Comparison of ENCODE assay signal across 21 cellular contexts in genomic region chr16:73189132-73189531, GRCh38.
DNase-seq lines count a peak whose midpoint lies in the region; ATAC-seq, FAIRE-seq and TF ChIP-seq lines count a peak whose summit lies in the region.
"Had no signal": no experiment of that assay in that cellular context is flagged by ENCODE, and none has a peak within 500 bp of the region (broad histone marks: within the 10 kb centered on the region; RNA-seq: fewer than 3 reads in every experiment).

No MANE protein-coding gene starts in this region.

- no peak overlapping the region for H3K4me3 Mint-ChIP-seq in neural crest cell
- H3K4me3 Mint-ChIP-seq: B cell; CD4-positive, CD25-positive, alpha-beta regulatory T cell; CD8-positive, alpha-beta T cell had no signal

- H3K27ac Mint-ChIP-seq in neural crest cell (ENCODE audit: unreplicated experiment): peak overlapping the region; percentile 14
- H3K27ac Mint-ChIP-seq: B cell; CD4-positive, CD25-positive, alpha-beta regulatory T cell; CD8-positive, alpha-beta T cell had no signal

- CTCF ChIA-PET in A549 (lab: Yijun Ruan, JAX): no interaction called here
- CTCF ChIA-PET in K562 (lab: Yijun Ruan, JAX; ENCODE audit: low intra/inter-chr PET ratio): no interaction called here

- peaks cover 0 to 8% of the 10 kb centered on the region in 2 experiments; a peak in 2 of 5 replicates for H3K27me3 ChIP-seq in K562 (ENCODE audit: control insufficient read depth in 2 of 2, insufficient read depth in 2 of 2, low read length in 2 of 2)
- H3K27me3 ChIP-seq: BLaER1 had no signal

- H3K36me3 Mint-ChIP-seq in neural crest cell (ENCODE audit: low read depth): no peaks in the 10 kb centered on the region
- H3K36me3 Mint-ChIP-seq: CD4-positive, CD25-positive, alpha-beta regulatory T cell; CD8-positive, alpha-beta T cell had no signal

- no peaks in the 10 kb centered on the region for H3K9me3 ChIP-seq in A549
- no peaks in the 10 kb centered on the region for H3K9me3 ChIP-seq in K562 (replicated peaks; ENCODE audit: control insufficient read depth, insufficient read depth, low read depth, low read length)

- TF ChIP-seq RAD21 in A549 (conservative IDR thresholded peaks at IDR 0.05 in 1 of 2, IDR thresholded peaks at IDR 0.05 in 1 of 2): no peak
- no peak for TF ChIP-seq RAD21 in K562 (CRISPR knock-in tag; conservative IDR thresholded peaks at IDR 0.05 in 1 of 2, IDR thresholded peaks at IDR 0.05 in 1 of 2)

- no peak overlapping the region for H2AFZ ChIP-seq in K562 (ENCODE audit: low read depth, low read length)
- H2AFZ ChIP-seq: GM23248 had no signal

- POLR2A ChIA-PET in A549 (lab: Yijun Ruan, JAX) (no interaction called here), K562 (lab: Yijun Ruan, JAX) (no interaction called here)

- TF ChIP-seq CTCF in A549 (IDR thresholded peaks at IDR 0.05) (no peak), K562 (IDR thresholded peaks at IDR 0.05 in 2 of 3, conservative IDR thresholded peaks at IDR 0.05 in 1 of 3; ENCODE audit: insufficient read depth in 2 of 3, low read depth in 1 of 3, low read length in 3 of 3) (no peak), neural crest cell (conservative IDR thresholded peaks at IDR 0.05) (no peak)

- no TSS peak for BruUV-seq in K562 (replicated peaks; lab: Mats Ljungman, UMichigan)

- H3K79me2 ChIP-seq in K562 (ENCODE audit: control insufficient read depth, insufficient read depth, low read length): no peaks in the 10 kb centered on the region

- H3K9me3 Mint-ChIP-seq in neural crest cell: no peaks in the 10 kb centered on the region
- H3K9me3 Mint-ChIP-seq: CD8-positive, alpha-beta T cell had no signal

- H3K36me3 ChIP-seq in K562 (ENCODE audit: control insufficient read depth, insufficient read depth, low read length): no peaks in the 10 kb centered on the region
- H3K36me3 ChIP-seq: BLaER1 had no signal

- no peak overlapping the region for H3K4me3 ChIP-seq in A549
- H3K4me3 ChIP-seq in K562: no peak overlapping the region
- H3K4me3 ChIP-seq: BLaER1, GM23248 had no signal

- peaks cover 3% of the 10 kb centered on the region for H3K27me3 Mint-ChIP-seq in neural crest cell (ENCODE audit: low read depth)
- H3K27me3 Mint-ChIP-seq: CD4-positive, CD25-positive, alpha-beta regulatory T cell had no signal

- no peak for ATAC-seq in A549
- ATAC-seq in K562: no peak
- no peak for ATAC-seq in GM19351 (IDR thresholded peaks at IDR 0.05; ENCODE audit: unreplicated experiment)
- ATAC-seq in HG02884 (IDR thresholded peaks at IDR 0.05; ENCODE audit: unreplicated experiment): no peak
- ATAC-seq: CD8-positive, alpha-beta T cell had no signal

- intact Hi-C loops in K562 (cut with micrococcal nuclease): no loop called here

- in situ Hi-C loops in K562 (cut with MboI): no loop called here

- DNase-seq in A549 (ENCODE audit: low read depth in 1 of 2, low spot score in 1 of 2) (no peak), SK-N-DZ (ENCODE audit: low spot score) (peak; percentile 32), K562 (ENCODE audit: extremely low read depth in 1 of 4, low spot score in 3 of 4) (no peak), neural crest cell (ENCODE audit: low read depth, low spot score) (no peak), NCI-H1436 treated with DMSO at 0.1 percent for 48 hours (lab: John Stamatoyannopoulos, UW) (no peak), midbrain (lab: John Stamatoyannopoulos, UW) (no peak)
- DNase-seq: Caco-2; CD4-positive, CD25-positive, alpha-beta regulatory T cell; CD8-positive, alpha-beta T cell; DMS153; DND-41; GM23248; H7; HCEC 1CT had no signal

- no peaks in the 10 kb centered on the region for H3K9me1 ChIP-seq in K562 (ENCODE audit: control insufficient read depth, insufficient read depth, low read length)

- TF ChIP-seq POLR2A in A549 (IDR thresholded peaks at IDR 0.05; ENCODE audit: low read length) (no peak), K562 (conservative IDR thresholded peaks at IDR 0.05) (no peak)

- 64% methylated on average over 13 of the region's 13 CpGs for WGBS in A549 (ENCODE audit: missing lambda C conversion rate)
- WGBS in K562 (ENCODE audit: insufficient coverage, low coverage, missing lambda C conversion rate): 2% methylated on average over 13 of the region's 13 CpGs

- no peaks in the 10 kb centered on the region for H4K20me1 ChIP-seq in K562 (replicated peaks; ENCODE audit: control insufficient read depth, insufficient read depth, low read length)
- H4K20me1 ChIP-seq: BLaER1 had no signal

- FAIRE-seq in A549 (lab: Jason Lieb, UNC) (no peak), K562 (lab: Jason Lieb, UNC) (no peak)
- FAIRE-seq: G401.6, H1 had no signal

- peaks cover 45% of the 10 kb centered on the region for H3K4me1 Mint-ChIP-seq in neural crest cell
- H3K4me1 Mint-ChIP-seq: B cell; CD4-positive, CD25-positive, alpha-beta regulatory T cell had no signal

- H3K9ac ChIP-seq in K562 (ENCODE audit: insufficient read depth in 1 of 2, low read depth in 2 of 2, low read length in 2 of 2): no peak overlapping the region
- H3K9ac ChIP-seq: BLaER1, GM23248 had no signal

- H3K4me1 ChIP-seq in A549 (no peaks in the 10 kb centered on the region), K562 (replicated peaks in 1 of 2; ENCODE audit: control insufficient read depth in 2 of 2, insufficient read depth in 2 of 2, low read length in 2 of 2) (no peaks in the 10 kb centered on the region)

- no peak overlapping the region for H3K4me2 ChIP-seq in A549
- no peak overlapping the region for H3K4me2 ChIP-seq in K562 (ENCODE audit: insufficient read depth, low read length)
- H3K4me2 ChIP-seq: BLaER1 had no signal

- H3K27ac ChIP-seq in A549 (no peak overlapping the region), K562 (ENCODE audit: extremely low read depth, low read depth, low read length) (no peak overlapping the region)
- H3K27ac ChIP-seq: BLaER1, C4-2B, GM23248 had no signal

- TF ChIP-seq EP300 in A549 (IDR thresholded peaks at IDR 0.05) (no peak), K562 (IDR thresholded peaks at IDR 0.05; ENCODE audit: low read length) (no peak)

TF ChIP-seq in A549, 52 proteins besides CTCF, POLR2A, EP300 and RAD21:
- no peak for TF ChIP-seq JUN (IDR thresholded peaks at IDR 0.05)
- 0 out of 2 replicates have a peak, but pooled peaks have one; percentile 7 for TF ChIP-seq USF2 (IDR thresholded peaks at IDR 0.05)
- no peak for TF ChIP-seq GATA3 (IDR thresholded peaks at IDR 0.05; ENCODE audit: borderline replicate concordance)
- TF ChIP-seq RNF2 (IDR thresholded peaks at IDR 0.05; ENCODE audit: borderline replicate concordance, low read depth): no peak

TF ChIP-seq in K562, 482 proteins besides CTCF, POLR2A, EP300 and RAD21:
- TF ChIP-seq RAD51 (IDR thresholded peaks at IDR 0.05; ENCODE audit: borderline replicate concordance, low read depth) (peak; percentile 45; the same call in 1 of the 2 replicates), ZBTB2 (IDR thresholded peaks at IDR 0.05) (no peak), TFE3 (CRISPR knock-in tag; IDR thresholded peaks at IDR 0.05) (peak; percentile 87)

Comparison
In these comparisons a context has a peak if more than half of its experiments do, and no peak if none do; other contexts are left out.
1. Of the 35 proteins assayed by ChIP-seq in both K562 and A549: peak only in K562: none; only in A549: USF2; in both: none; in neither: 34.